ENCODE assay signal across 7 cellular contexts in genomic region chr12:110562386-110562785, GRCh38. TPM values are rescaled to one million over a fixed set of nuclear protein-coding genes. Genes with fewer than 3 reads are reported as not detected.
A peak's percentile ranks its signal among the peaks of the same experiment; 100 is the strongest.
DNase-seq lines count a peak whose midpoint lies in the region; ATAC-seq and TF ChIP-seq lines count a peak whose summit lies in the region.
"Not testable (repeated sequence)": the region's sequence is repeated elsewhere in the genome, so short reads cannot be mapped to it uniquely, and the experiment has no call there.

No MANE protein-coding gene starts in this region.

- POLR2A ChIA-PET in activated CD4-positive, alpha-beta T cell treated with anti-CD3 and anti-CD28 coated beads for 36 hours (lab: Charles Lee): interaction anchor here (0.6 to 1.7 kb wide), 4 partner anchors 13 to 66 kb away, joined by 4 to 6 read pairs (median 4); no protein-coding TSS in a partner anchor

- H3K36me3 Mint-ChIP-seq in activated CD4-positive, alpha-beta T cell treated with anti-CD3 and anti-CD28 coated beads for 36 hours (ENCODE audit: low read depth): peaks cover 27% of the 10 kb centered on the region
- not testable (repeated sequence) for H3K36me3 Mint-ChIP-seq in osteocyte (ENCODE audit: unreplicated experiment)

- DNase-seq in SIG-M5 treated with dmso at 0.1 percent for 504 hours (lab: John Stamatoyannopoulos, UW; ENCODE audit: unreplicated experiment) (peak; percentile 12), activated gamma-delta T cell treated with Interleukin-2 at 50 U/mL for 16 hours (peak; percentile 40)
- DNase-seq in activated CD4-positive, alpha-beta T cell treated with anti-CD3 and anti-CD28 coated beads for 36 hours: peak; percentile 73
- peak in 2 of 3 donors; percentile 34 to 63 for DNase-seq in effector memory CD4-positive, alpha-beta T cell
- DNase-seq in osteocyte (ENCODE audit: extremely low spot score, unreplicated experiment): not testable (repeated sequence)

- peak overlapping the region; percentile 59 for H3K4me3 Mint-ChIP-seq in activated CD4-positive, alpha-beta T cell treated with anti-CD3 and anti-CD28 coated beads for 36 hours
- H3K4me3 Mint-ChIP-seq in osteocyte (ENCODE audit: unreplicated experiment): not testable (repeated sequence)

- peak overlapping the region; percentile 93 for H3K27ac Mint-ChIP-seq in activated CD4-positive, alpha-beta T cell treated with anti-CD3 and anti-CD28 coated beads for 36 hours
- peak overlapping the region; percentile 60 for H3K27ac Mint-ChIP-seq in osteocyte (ENCODE audit: unreplicated experiment)

- H3K4me1 Mint-ChIP-seq in activated CD4-positive, alpha-beta T cell treated with anti-CD3 and anti-CD28 coated beads for 36 hours: peaks cover 79% of the 10 kb centered on the region
- H3K4me1 Mint-ChIP-seq in osteocyte (ENCODE audit: unreplicated experiment): peaks cover 43% of the 10 kb centered on the region

- H3K4me1 ChIP-seq in effector memory CD4-positive, alpha-beta T cell (ENCODE audit: control insufficient read depth, insufficient read depth, low read length, poor library complexity, severe bottlenecking): not testable (repeated sequence)

- CTCF ChIA-PET in activated CD4-positive, alpha-beta T cell treated with anti-CD3 and anti-CD28 coated beads for 36 hours (lab: Charles Lee): interaction anchor here (0.6 to 7.1 kb wide), 10 partner anchors 8 to 566 kb away, joined by 3 to 57 read pairs (median 6); no protein-coding TSS in a partner anchor

- not testable (repeated sequence) for H3K9me3 Mint-ChIP-seq in activated CD4-positive, alpha-beta T cell treated with anti-CD3 and anti-CD28 coated beads for 36 hours (ENCODE audit: low read depth); osteocyte (ENCODE audit: unreplicated experiment)

- H3K4me3 ChIP-seq in effector memory CD4-positive, alpha-beta T cell (ENCODE audit: insufficient read depth, low read depth, low read length, poor library complexity, severe bottlenecking): not testable (repeated sequence)

- not testable (repeated sequence) for H3K36me3 ChIP-seq in effector memory CD4-positive, alpha-beta T cell (ENCODE audit: control insufficient read depth, insufficient read depth, low read length)

- ATAC-seq in GM18517 (IDR thresholded peaks at IDR 0.05; ENCODE audit: unreplicated experiment) (peak; percentile 55), HG03460 (IDR thresholded peaks at IDR 0.05; ENCODE audit: unreplicated experiment) (peak; percentile 60)
- ATAC-seq in activated CD4-positive, alpha-beta T cell treated with anti-CD3 and anti-CD28 coated beads for 36 hours: peak; percentile 91

- H3K9me3 ChIP-seq in effector memory CD4-positive, alpha-beta T cell (ENCODE audit: control insufficient read depth, low read length): not testable (repeated sequence)

- peak overlapping the region; percentile 49 for H3K27ac ChIP-seq in effector memory CD4-positive, alpha-beta T cell (ENCODE audit: insufficient read depth, low read length, poor library complexity, severe bottlenecking)

- not testable (repeated sequence) for H3K27me3 ChIP-seq in effector memory CD4-positive, alpha-beta T cell (replicated peaks; ENCODE audit: control insufficient read depth, insufficient read depth, low read length, poor library complexity, severe bottlenecking)

- intact Hi-C loops in activated CD4-positive, alpha-beta T cell treated with anti-CD3 and anti-CD28 coated beads for 36 hours (cut with DNase I, micrococcal nuclease): loop anchor here (1.0 to 2.0 kb wide), 2 partner anchors 16 to 28 kb away; no protein-coding TSS in a partner anchor

- not testable (repeated sequence) for H3K27me3 Mint-ChIP-seq in activated CD4-positive, alpha-beta T cell treated with anti-CD3 and anti-CD28 coated beads for 36 hours; osteocyte (ENCODE audit: unreplicated experiment)

- not testable (repeated sequence) for TF ChIP-seq CTCF in osteocyte (IDR thresholded peaks at IDR 0.05)

RNA-seq across cellular contexts. Expression of gene PPTC7, which starts 20.7 kb away (rescaled TPM):
- 10 to 100 TPM; 33.4 to 36.5 TPM for total RNA-seq in activated CD4-positive, alpha-beta T cell treated with anti-CD3 and anti-CD28 coated beads for 36 hours
- 13.3 and 14.4 TPM in 2 replicates for total RNA-seq in osteocyte

RNA-seq across cellular contexts. Expression of gene TCTN1, which starts 51.5 kb away (rescaled TPM):
- 1 to 10 TPM; 7.2 to 7.3 TPM for total RNA-seq in activated CD4-positive, alpha-beta T cell treated with anti-CD3 and anti-CD28 coated beads for 36 hours
- total RNA-seq in osteocyte: 49.5 and 51.4 TPM in 2 replicates
